16 cellular contexts compared by ENCODE assay signal in genomic region chr9:21778300-21778699, GRCh38. TPM values are rescaled to one million over a fixed set of nuclear protein-coding genes. Genes with fewer than 3 reads are reported as not detected.
DNase-seq lines count a peak whose midpoint lies in the region; ATAC-seq, FAIRE-seq and TF ChIP-seq lines count a peak whose summit lies in the region.
"Had no signal": no experiment of that assay in that cellular context is flagged by ENCODE, and none has a peak within 500 bp of the region (broad histone marks: within the 10 kb centered on the region; RNA-seq: fewer than 3 reads in every experiment).

No MANE protein-coding gene starts in this region.

- H3K36me3 Mint-ChIP-seq in astrocyte (ENCODE audit: low read depth, unreplicated experiment) = no peaks in the 10 kb centered on the region
- H3K36me3 Mint-ChIP-seq in naive thymus-derived CD4-positive, alpha-beta T cell = no peaks in the 10 kb centered on the region

- H3K9me3 Mint-ChIP-seq in astrocyte (ENCODE audit: unreplicated experiment) = no peaks in the 10 kb centered on the region
- peaks cover 0 to 2% (median 0%) of the 10 kb centered on the region in 11 donors for H3K9me3 Mint-ChIP-seq in naive thymus-derived CD4-positive, alpha-beta T cell
- H3K9me3 Mint-ChIP-seq: activated CD4-positive, alpha-beta T cell treated with anti-CD3 and anti-CD28 coated beads, Interleukin-2, amount 10 ng/mL, durations not matched to agents 7 days and 5 days; activated T-helper 1 cell treated with anti-CD3 and anti-CD28 coated beads, Interleukin-12 subunit alpha, Interleukin-12 subunit beta, Interleukin-2, Interleukin-4 antibody, amounts not matched to agents 30 ng/mL and 10 ng/mL and 1 ng/mL, durations not matched to agents 14 hours and 24 hours and 36 hours had no signal

- H3K4me3 ChIP-seq in Loucy (ENCODE audit: low read length, poor library complexity, severe bottlenecking) = no peak overlapping the region
- no peak overlapping the region for H3K4me3 ChIP-seq in astrocyte (ENCODE audit: insufficient read depth, low read depth, low read length)
- peak overlapping the region; percentile 12 for H3K4me3 ChIP-seq in naive thymus-derived CD4-positive, alpha-beta T cell (ENCODE audit: low read length)
- H3K4me3 ChIP-seq in WERI-Rb-1 (ENCODE audit: low read depth, low read length) = no peak overlapping the region
- no peak overlapping the region for H3K4me3 ChIP-seq in pancreas
- H3K4me3 ChIP-seq: dorsolateral prefrontal cortex, gastrocnemius medialis, Peyer's patch, stomach had no signal

- peaks cover 13% of the 10 kb centered on the region for H3K4me1 ChIP-seq in Loucy (ENCODE audit: insufficient read depth, low read length, poor library complexity, severe bottlenecking)
- peaks cover 26% of the 10 kb centered on the region for H3K4me1 ChIP-seq in astrocyte (ENCODE audit: insufficient read depth, low read length)
- H3K4me1 ChIP-seq in naive thymus-derived CD4-positive, alpha-beta T cell (ENCODE audit: control insufficient read depth in 2 of 2, insufficient read depth in 2 of 2, low read length in 2 of 2) = peaks cover 10 to 34% of the 10 kb centered on the region in 2 donors
- no peaks in the 10 kb centered on the region for H3K4me1 ChIP-seq in pancreas
- H3K4me1 ChIP-seq: gastrocnemius medialis, Peyer's patch had no signal

- no peaks in the 10 kb centered on the region for H3K4me1 Mint-ChIP-seq in astrocyte (ENCODE audit: low read depth, unreplicated experiment)
- peaks cover 0 to 4% (median 0%) of the 10 kb centered on the region in 7 donors for H3K4me1 Mint-ChIP-seq in naive thymus-derived CD4-positive, alpha-beta T cell

- no peak overlapping the region for H3K9ac ChIP-seq in Loucy (ENCODE audit: low read depth, low read length, poor library complexity, severe bottlenecking)
- no peak overlapping the region for H3K9ac ChIP-seq in astrocyte (ENCODE audit: low read length)

- H3F3A ChIP-seq in Loucy (ENCODE audit: low read depth) = no peaks in the 10 kb centered on the region

- H3K27ac ChIP-seq in astrocyte (ENCODE audit: low read depth, low read length) (peak overlapping the region; percentile 74), WERI-Rb-1 (no peak overlapping the region), pancreas (no peak overlapping the region)
- no peak overlapping the region for H3K27ac ChIP-seq in naive thymus-derived CD4-positive, alpha-beta T cell (ENCODE audit: low read depth, low read length)
- H3K27ac ChIP-seq: dorsolateral prefrontal cortex, gastrocnemius medialis, neutrophil, Peyer's patch, stomach had no signal

- H3K36me3 ChIP-seq in Loucy (ENCODE audit: insufficient read depth, low read length) (no peaks in the 10 kb centered on the region), astrocyte (ENCODE audit: insufficient read depth, low read length) (no peaks in the 10 kb centered on the region), WERI-Rb-1 (no peaks in the 10 kb centered on the region), pancreas (no peaks in the 10 kb centered on the region)
- no peaks in the 10 kb centered on the region for H3K36me3 ChIP-seq in naive thymus-derived CD4-positive, alpha-beta T cell (ENCODE audit: control insufficient read depth in 2 of 3, insufficient read depth in 3 of 3, low read length in 3 of 3)
- H3K36me3 ChIP-seq: gastrocnemius medialis, neutrophil, Peyer's patch, stomach had no signal

- TF ChIP-seq CTCF in Loucy (conservative IDR thresholded peaks at IDR 0.05; ENCODE audit: low read length) = no peak
- no peak for TF ChIP-seq CTCF in astrocyte (IDR thresholded peaks at IDR 0.05; ENCODE audit: insufficient read depth, low read depth, low read length)
- TF ChIP-seq CTCF in WERI-Rb-1 (IDR thresholded peaks at IDR 0.05; ENCODE audit: low read depth, low read length) = no peak
- no peak for TF ChIP-seq CTCF in pancreas (IDR thresholded peaks at IDR 0.05)

- no peak for ATAC-seq in naive thymus-derived CD4-positive, alpha-beta T cell
- no peak for ATAC-seq in pancreas
- ATAC-seq: gastrocnemius medialis had no signal

- no peak overlapping the region for H3K4me3 Mint-ChIP-seq in astrocyte (ENCODE audit: unreplicated experiment)
- no peak overlapping the region for H3K4me3 Mint-ChIP-seq in naive thymus-derived CD4-positive, alpha-beta T cell
- H3K4me3 Mint-ChIP-seq: activated CD4-positive, alpha-beta T cell treated with anti-CD3 and anti-CD28 coated beads, Interleukin-2, amount 10 ng/mL, durations not matched to agents 7 days and 5 days; activated T-helper 1 cell treated with anti-CD3 and anti-CD28 coated beads, Interleukin-12 subunit alpha, Interleukin-12 subunit beta, Interleukin-2, Interleukin-4 antibody, amounts not matched to agents 30 ng/mL and 10 ng/mL and 1 ng/mL, durations not matched to agents 14 hours and 24 hours and 36 hours had no signal

- POLR2A ChIA-PET in naive thymus-derived CD4-positive, alpha-beta T cell (lab: Charles Lee) = interaction anchor here (0.8 to 1.2 kb wide), 5 partner anchors 10 to 335 kb away, joined by 3 to 4 read pairs (median 4); no protein-coding TSS in a partner anchor

- intact Hi-C loops in naive thymus-derived CD4-positive, alpha-beta T cell (cut with micrococcal nuclease) = no loop called here
- intact Hi-C loops in pancreas (cut with DNase I) = no loop called here

- H3K79me2 ChIP-seq in Loucy (ENCODE audit: insufficient read depth, low read length) = no peaks in the 10 kb centered on the region
- H3K79me2 ChIP-seq in astrocyte (ENCODE audit: insufficient read depth, low read length) = no peaks in the 10 kb centered on the region

- 28 to 33% methylated on average over 1 of the region's 1 CpG for WGBS in pancreas, 2 donors

- H3K9me2 ChIP-seq in Loucy (replicated peaks; ENCODE audit: low read depth, low read length) = no peaks in the 10 kb centered on the region

- H3K27me3 ChIP-seq in Loucy (ENCODE audit: insufficient read depth, low read length, poor library complexity, severe bottlenecking) (no peaks in the 10 kb centered on the region), astrocyte (ENCODE audit: insufficient read depth, low read length) (no peaks in the 10 kb centered on the region), WERI-Rb-1 (ENCODE audit: insufficient read depth, low read depth, severe bottlenecking) (peaks cover 2% of the 10 kb centered on the region), pancreas (no peaks in the 10 kb centered on the region)
- H3K27me3 ChIP-seq in naive thymus-derived CD4-positive, alpha-beta T cell (ENCODE audit: control insufficient read depth in 2 of 2, insufficient read depth in 2 of 2, low read length in 2 of 2) = no peaks in the 10 kb centered on the region
- H3K27me3 ChIP-seq: neutrophil, Peyer's patch had no signal

- no peak overlapping the region for H3K27ac Mint-ChIP-seq in astrocyte (ENCODE audit: unreplicated experiment)
- H3K27ac Mint-ChIP-seq in naive thymus-derived CD4-positive, alpha-beta T cell = no peak overlapping the region
- H3K27ac Mint-ChIP-seq: activated CD4-positive, alpha-beta T cell treated with anti-CD3 and anti-CD28 coated beads, Interleukin-2, amount 10 ng/mL, durations not matched to agents 7 days and 5 days; activated T-helper 1 cell treated with anti-CD3 and anti-CD28 coated beads, Interleukin-12 subunit alpha, Interleukin-12 subunit beta, Interleukin-2, Interleukin-4 antibody, amounts not matched to agents 30 ng/mL and 10 ng/mL and 1 ng/mL, durations not matched to agents 14 hours and 24 hours and 36 hours had no signal

- H2AFZ ChIP-seq in Loucy (ENCODE audit: low read length) (no peak overlapping the region), astrocyte (ENCODE audit: low read depth, low read length) (no peak overlapping the region)

- CTCF ChIA-PET in naive thymus-derived CD4-positive, alpha-beta T cell (lab: Charles Lee) = interaction anchor here (0.5 to 2.0 kb wide), 4 partner anchors 9 to 344 kb away, joined by 3 to 11 read pairs (median 4); no protein-coding TSS in a partner anchor

- H3K27me3 Mint-ChIP-seq in astrocyte (ENCODE audit: low read depth, unreplicated experiment) = no peaks in the 10 kb centered on the region
- peaks cover 0 to 18% (median 0%) of the 10 kb centered on the region in 5 donors for H3K27me3 Mint-ChIP-seq in naive thymus-derived CD4-positive, alpha-beta T cell

- peak overlapping the region; percentile 49 for H3K4me2 ChIP-seq in Loucy (ENCODE audit: low read depth, low read length, poor library complexity, severe bottlenecking)
- peak overlapping the region; percentile 58 for H3K4me2 ChIP-seq in astrocyte (ENCODE audit: low read length)

- DNase-seq in ELR (ENCODE audit: low read depth) (peak; percentile 44), astrocyte (ENCODE audit: low read depth) (peak; percentile 65), WERI-Rb-1 (no peak), pancreas (no peak), frontal cortex (ENCODE audit: low spot score in 2 of 2) (no peak)
- DNase-seq in naive thymus-derived CD4-positive, alpha-beta T cell = peak in 1 of 9 donors; percentile 6
- DNase-seq: dorsolateral prefrontal cortex, gastrocnemius medialis, NCI-H1694 treated with DMSO at 0.1 percent for 48 hours, NCI-H510A treated with DMSO at 0.1 percent for 48 hours, stomach had no signal

- H3K9me3 ChIP-seq in Loucy (ENCODE audit: insufficient read depth, low read depth, low read length) (no peaks in the 10 kb centered on the region), astrocyte (ENCODE audit: insufficient read depth, low read depth, low read length) (no peaks in the 10 kb centered on the region), WERI-Rb-1 (ENCODE audit: severe bottlenecking) (no peaks in the 10 kb centered on the region), pancreas (no peaks in the 10 kb centered on the region)
- H3K9me3 ChIP-seq in naive thymus-derived CD4-positive, alpha-beta T cell (ENCODE audit: control insufficient read depth in 2 of 3, low read length in 3 of 3) = no peaks in the 10 kb centered on the region
- H3K9me3 ChIP-seq: gastrocnemius medialis, neutrophil, Peyer's patch, stomach had no signal

- no peaks in the 10 kb centered on the region for H4K20me1 ChIP-seq in Loucy (ENCODE audit: insufficient read depth, low read length, poor library complexity, severe bottlenecking)
- no peaks in the 10 kb centered on the region for H4K20me1 ChIP-seq in astrocyte (ENCODE audit: insufficient read depth, low read length)

- FAIRE-seq in astrocyte (lab: Jason Lieb, UNC) = peak; percentile 89
- no peak for FAIRE-seq in pancreas (lab: Jason Lieb, UNC)
- no peak for FAIRE-seq in frontal cortex (lab: Jason Lieb, UNC)

RNA-seq across cellular contexts. Expression of gene MTAP, which starts 24.1 kb away (rescaled TPM):
- total RNA-seq in astrocyte (43.8 and 56.1 TPM in 2 replicates), pancreas (10 to 100 TPM; 13.3 to 26.7 (median 18.6) TPM), frontal cortex (16.3 TPM)
- 10 to 100 TPM; 29.0 to 50.7 (median 43.2) TPM for total RNA-seq in naive thymus-derived CD4-positive, alpha-beta T cell
- polyA plus RNA-seq in naive thymus-derived CD4-positive, alpha-beta T cell = 10 to 100 TPM; 13.1 to 20.3 TPM
- polyA plus RNA-seq in pancreas = 1 to 10 TPM; 4.7 to 6.5 TPM

Comparison
In these comparisons a context has a peak if more than half of its experiments do, and no peak if none do; other contexts are left out.
1. DNase-seq: peak in ELR (single experiment) and astrocyte (single experiment); none in WERI-Rb-1 (single experiment), pancreas (0 of 6) and frontal cortex (0 of 2).